Comparison of ENCODE assay signal across 23 cellular contexts in the genomic region with DNA sequence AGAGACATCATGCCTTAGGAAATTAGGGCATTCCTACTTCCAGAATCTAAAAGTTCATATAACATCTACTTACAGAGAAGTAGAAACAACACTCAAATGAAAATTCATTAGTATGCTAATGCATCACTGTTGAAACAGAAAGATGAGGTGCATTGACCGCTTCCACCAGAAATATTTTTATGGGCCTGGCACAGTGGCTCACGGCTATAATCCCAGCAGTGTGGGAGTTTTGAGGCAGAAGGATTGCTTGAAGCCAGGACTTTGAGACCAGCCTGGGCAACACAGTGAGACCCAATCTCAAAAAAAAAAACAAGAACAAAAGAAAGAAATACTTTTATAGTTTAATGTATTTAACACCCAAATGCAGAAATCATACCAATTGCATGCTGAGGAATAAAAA.
"Had no signal": no experiment of that assay in that cellular context is flagged by ENCODE, and none has a peak within 500 bp of the region (broad histone marks: within the 10 kb centered on the region; RNA-seq: fewer than 3 reads in every experiment).

No MANE protein-coding gene starts in this region.

- H3K36me3 Mint-ChIP-seq: naive thymus-derived CD4-positive, alpha-beta T cell; stimulated activated effector memory CD8-positive, alpha-beta T cell treated with anti-CD3 and anti-CD28 coated beads, Interleukin-12 subunit alpha, Interleukin-12 subunit beta, amount 100 ng/mL, for 72 hours had no signal

- H3K4me3 ChIP-seq: heart left ventricle, lung, prostate gland, right lobe of liver, suprapubic skin, tibial artery, upper lobe of right lung, vagina had no signal

- H3K9ac ChIP-seq: parathyroid adenoma had no signal

- H3K27me3 ChIP-seq: heart left ventricle, right lobe of liver, suprapubic skin, tibial artery, upper lobe of right lung, vagina had no signal

- DNase-seq: effector CD4-positive, alpha-beta T cell; endodermal cell; heart left ventricle; hippocampal formation; left colon; left ventricle myocardium superior; mesendoderm; naive thymus-derived CD4-positive, alpha-beta T cell; nephron progenitor cell; right lobe of liver; stimulated activated CD4-positive, alpha-beta T cell treated with anti-CD3 and anti-CD28 coated beads, Interleukin-4, amount 100 ng/mL, for 1 hour; stimulated activated CD8-positive, alpha-beta memory T cell treated with anti-CD3 and anti-CD28 coated beads, Interleukin-4, amount 100 ng/mL, for 48 hours; stimulated activated naive CD8-positive, alpha-beta T cell treated with anti-CD3 and anti-CD28 coated beads, Interleukin-15, Interleukin-2, amounts not matched to agents 100 U/mL and 50 U/mL, for 24 hours; tibial artery; upper lobe of right lung had no signal

- H3K4me1 Mint-ChIP-seq: stimulated activated effector memory CD8-positive, alpha-beta T cell treated with anti-CD3 and anti-CD28 coated beads, Interleukin-12 subunit alpha, Interleukin-12 subunit beta, amount 100 ng/mL, for 72 hours had no signal

- FAIRE-seq: frontal cortex had no signal

- H3K36me3 ChIP-seq: heart left ventricle, prostate gland, right lobe of liver, suprapubic skin, tibial artery, upper lobe of right lung, vagina had no signal

- H3K27ac Mint-ChIP-seq: endodermal cell; naive thymus-derived CD4-positive, alpha-beta T cell; nephron progenitor cell; stimulated activated effector memory CD8-positive, alpha-beta T cell treated with anti-CD3 and anti-CD28 coated beads, Interleukin-12 subunit alpha, Interleukin-12 subunit beta, amount 100 ng/mL, for 72 hours had no signal

- H3K9me3 ChIP-seq: heart left ventricle, prostate gland, right lobe of liver, suprapubic skin, tibial artery, upper lobe of right lung, vagina had no signal

- H3K9me3 Mint-ChIP-seq: endodermal cell; naive thymus-derived CD4-positive, alpha-beta T cell; stimulated activated effector memory CD8-positive, alpha-beta T cell treated with anti-CD3 and anti-CD28 coated beads, Interleukin-12 subunit alpha, Interleukin-12 subunit beta, amount 100 ng/mL, for 72 hours had no signal

- H3K4me3 Mint-ChIP-seq: endodermal cell; naive thymus-derived CD4-positive, alpha-beta T cell; nephron progenitor cell; stimulated activated effector memory CD8-positive, alpha-beta T cell treated with anti-CD3 and anti-CD28 coated beads, Interleukin-12 subunit alpha, Interleukin-12 subunit beta, amount 100 ng/mL, for 72 hours had no signal

- ATAC-seq: esophagus mucosa; heart left ventricle; left colon; left ventricle myocardium superior; naive thymus-derived CD4-positive, alpha-beta T cell; right lobe of liver; stimulated activated effector memory CD8-positive, alpha-beta T cell treated with anti-CD3 and anti-CD28 coated beads, Interleukin-12 subunit alpha, Interleukin-12 subunit beta, amount 100 ng/mL, for 72 hours; stimulated activated naive CD8-positive, alpha-beta T cell treated with anti-CD3 and anti-CD28 coated beads, Interleukin-15, Interleukin-2, amounts not matched to agents 100 U/mL and 50 U/mL, for 24 hours had no signal

- H3K4me1 ChIP-seq: prostate gland, right lobe of liver, suprapubic skin, tibial artery, upper lobe of right lung, vagina had no signal

- H3K79me2 ChIP-seq: parathyroid adenoma had no signal

- H3K27ac ChIP-seq: heart left ventricle, parathyroid adenoma, prostate gland, right lobe of liver, suprapubic skin, tibial artery, upper lobe of right lung, vagina had no signal
